ENCODE assay signal across 23 cellular contexts in the genomic region with DNA sequence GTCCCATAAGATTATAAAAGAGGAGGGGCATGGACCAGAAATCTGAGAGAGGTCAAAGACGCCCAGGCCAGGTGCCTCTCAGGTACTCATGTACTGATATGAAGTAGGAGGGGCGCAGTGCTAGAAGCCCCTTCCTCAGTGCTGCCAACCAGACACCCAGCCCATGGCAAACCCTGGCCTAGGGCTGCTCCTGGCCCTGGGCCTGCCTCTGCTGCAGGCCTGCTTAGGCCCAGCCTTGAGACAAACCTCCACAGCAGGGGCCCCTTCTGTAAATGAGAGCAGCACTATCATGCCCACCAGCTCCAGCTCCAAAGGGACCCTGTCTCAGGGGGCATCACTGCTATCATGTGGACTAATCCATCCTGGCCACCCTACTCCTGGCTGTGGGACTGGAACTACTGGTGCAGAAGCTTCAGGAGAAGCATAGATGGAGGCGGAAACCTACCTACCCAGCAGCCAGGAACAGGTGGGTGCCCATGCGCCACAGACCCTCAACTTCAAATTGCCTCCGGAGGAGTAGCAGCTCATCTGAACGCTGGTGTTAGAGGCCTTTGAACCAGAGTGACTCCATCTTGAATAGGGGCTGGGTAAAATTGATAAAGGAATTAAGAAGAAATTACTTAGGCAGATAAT.
"Had no signal": no experiment of that assay in that cellular context is flagged by ENCODE, and none has a peak within 500 bp of the region (broad histone marks: within the 10 kb centered on the region; RNA-seq: fewer than 3 reads in every experiment).

No MANE protein-coding gene starts in this region.

- H3K4me1 Mint-ChIP-seq: mesothelial cell of epicardium, naive B cell, neural crest cell had no signal

- H3K27ac Mint-ChIP-seq: mesothelial cell of epicardium; naive B cell; natural killer cell treated with Interleukin-12 subunit alpha and Interleukin-12 subunit beta and Interleukin-15 and Interleukin-18, amount 100 ng/mL, for 72 hours; progenitor cell of endocrine pancreas; stimulated activated naive CD8-positive, alpha-beta T cell treated with anti-CD3 and anti-CD28 coated beads, Interleukin-15, Interleukin-2, amounts not matched to agents 100 ng/mL and 50 ng/mL, for 24 hours had no signal

- DNase-seq: dermis blood vessel endothelial cell; effector memory CD4-positive, alpha-beta T cell; foreskin keratinocyte; mesenchymal stem cell; naive B cell; stimulated activated CD4-positive, alpha-beta T cell treated with anti-CD3 and anti-CD28 coated beads, Interleukin-12 subunit alpha, Interleukin-12 subunit beta, amount 100 ng/mL, for 4 hours; stimulated activated CD4-positive, alpha-beta T cell treated with anti-CD3 and anti-CD28 coated beads, Interleukin-1b, Interleukin-23, amount 100 ng/mL, for 48 hours; stimulated activated CD4-positive, alpha-beta T cell treated with anti-CD3 and anti-CD28 coated beads, Interleukin-4, amount 100 ng/mL, for 1 hour; stimulated activated CD8-positive, alpha-beta memory T cell treated with anti-CD3 and anti-CD28 coated beads, Interleukin-4, amount 100 ng/mL, for 48 hours; trophoblast cell had no signal

- H3K36me3 Mint-ChIP-seq: mesothelial cell of epicardium; naive B cell; natural killer cell treated with Interleukin-12 subunit alpha and Interleukin-12 subunit beta and Interleukin-15 and Interleukin-18, amount 100 ng/mL, for 72 hours had no signal

- H3K4me3 ChIP-seq: coronary artery, esophagus muscularis mucosa, mucosa of descending colon, smooth muscle cell, suprapubic skin, vagina had no signal

- H3K27ac ChIP-seq: coronary artery, esophagus muscularis mucosa, foreskin keratinocyte, parathyroid adenoma, suprapubic skin, vagina had no signal

- H3K9me3 ChIP-seq: esophagus muscularis mucosa, mucosa of descending colon, suprapubic skin, vagina had no signal

- H3K36me3 ChIP-seq: esophagus muscularis mucosa, suprapubic skin, vagina had no signal

- H3K27me3 ChIP-seq: esophagus muscularis mucosa, foreskin keratinocyte, suprapubic skin, vagina had no signal

- H3K4me3 Mint-ChIP-seq: mesothelial cell of epicardium; naive B cell; natural killer cell treated with Interleukin-12 subunit alpha and Interleukin-12 subunit beta and Interleukin-15 and Interleukin-18, amount 100 ng/mL, for 72 hours; neural crest cell; stimulated activated naive CD8-positive, alpha-beta T cell treated with anti-CD3 and anti-CD28 coated beads, Interleukin-15, Interleukin-2, amounts not matched to agents 100 ng/mL and 50 ng/mL, for 24 hours had no signal

- ATAC-seq: foreskin keratinocyte, sciatic nerve had no signal

- H3K4me1 ChIP-seq: esophagus muscularis mucosa, foreskin keratinocyte, parathyroid adenoma, suprapubic skin, vagina had no signal

- H3K27me3 Mint-ChIP-seq: natural killer cell treated with Interleukin-12 subunit alpha and Interleukin-12 subunit beta and Interleukin-15 and Interleukin-18, amount 100 ng/mL, for 72 hours; progenitor cell of endocrine pancreas had no signal

- H3K9ac ChIP-seq: parathyroid adenoma had no signal

- H3K9me3 Mint-ChIP-seq: mesothelial cell of epicardium; neural crest cell; stimulated activated naive CD8-positive, alpha-beta T cell treated with anti-CD3 and anti-CD28 coated beads, Interleukin-15, Interleukin-2, amounts not matched to agents 100 ng/mL and 50 ng/mL, for 24 hours had no signal
